Comparison of ENCODE assay signal across 18 cellular contexts in the genomic region with DNA sequence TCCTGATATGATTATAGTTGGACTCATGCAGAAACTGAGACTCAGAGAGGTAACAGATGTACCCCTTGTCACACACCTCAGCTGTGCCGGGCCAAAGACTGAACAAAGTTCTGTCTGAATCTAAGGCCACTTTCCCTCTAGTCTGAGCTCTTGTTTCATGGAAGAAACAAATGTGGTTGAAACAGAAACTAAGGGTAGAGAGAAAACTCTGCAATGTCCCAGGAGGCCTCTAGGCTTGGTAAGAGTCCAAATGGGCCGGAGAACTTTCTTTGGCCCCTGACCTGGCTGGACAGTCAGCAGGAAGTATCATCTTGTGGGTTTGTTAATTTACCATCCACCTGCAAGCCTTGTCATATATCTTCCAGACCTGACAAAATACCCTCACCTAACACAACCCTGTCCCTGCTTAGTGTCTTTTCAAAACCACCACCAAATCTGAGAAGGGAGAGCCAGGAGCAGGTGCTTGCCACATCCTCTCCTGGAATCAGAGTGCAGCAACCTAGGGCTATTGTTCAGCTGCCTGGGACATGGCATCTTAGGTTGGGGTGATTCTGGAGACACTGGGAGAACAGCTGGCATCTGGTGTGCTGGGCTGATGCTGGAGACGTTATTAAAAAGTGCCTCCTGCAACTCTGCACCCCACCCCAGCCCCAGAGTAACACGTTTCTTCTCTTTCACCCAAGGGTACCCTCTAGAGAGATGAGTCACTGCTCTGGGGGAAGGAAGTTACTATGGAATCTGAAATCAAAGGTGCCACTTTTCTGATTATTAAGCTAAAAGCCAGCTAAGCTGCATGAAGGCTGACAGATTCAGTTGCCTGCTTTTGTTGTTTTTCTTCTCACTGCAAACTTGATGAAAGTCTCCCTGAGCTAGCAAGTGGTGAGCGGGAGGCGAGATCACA.
DNase-seq lines count a peak whose midpoint lies in the region; ATAC-seq and TF ChIP-seq lines count a peak whose summit lies in the region.
"Had no signal": no experiment of that assay in that cellular context is flagged by ENCODE, and none has a peak within 500 bp of the region (broad histone marks: within the 10 kb centered on the region; RNA-seq: fewer than 3 reads in every experiment).

No MANE protein-coding gene starts in this region.

- TF ChIP-seq CTCF in AG09319 (IDR thresholded peaks at IDR 0.05; ENCODE audit: low read depth, low read length) (peak; percentile 16; the same call in 1 of the 2 replicates), fibroblast of mammary gland (conservative IDR thresholded peaks at IDR 0.05; ENCODE audit: control insufficient read depth, insufficient read depth, low read depth, low read length) (peak; percentile 41), omental fat pad (IDR thresholded peaks at IDR 0.05) (no peak), GM10248 (IDR thresholded peaks at IDR 0.05; ENCODE audit: control extremely low read depth, extremely low read depth, low read depth, missing control alignments) (no peak)

- no peak for DNase-seq in AG09319 (ENCODE audit: extremely low read depth, low read depth)
- DNase-seq in fibroblast of mammary gland (ENCODE audit: low read depth): peak; percentile 68
- DNase-seq in omental fat pad (ENCODE audit: low spot score): no peak
- no peak for DNase-seq in DMS153 (lab: John Stamatoyannopoulos, UW)
- no peak for DNase-seq in ureter (ENCODE audit: low spot score)
- no peak for DNase-seq in activated CD4-positive, CD25-positive, alpha-beta regulatory T cell treated with anti-CD3 and anti-CD28 coated beads, Interleukin-2, amount 50 U/mL, for 72 hours
- no peak for DNase-seq in GM10248 (ENCODE audit: extremely low spot score)
- DNase-seq: activated CD4-positive, alpha-beta T cell treated with anti-CD3 and anti-CD28 coated beads, Interleukin-2, amount 50 U/mL, for 4 hours; activated naive CD4-positive, alpha-beta T cell treated with anti-CD3 and anti-CD28 coated beads for 36 hours; activated T-cell treated with anti-CD3 and anti-CD28 coated beads, Interleukin-2, amount 50 U/mL, for 1 hour; aorta; DMS 273 treated with DMSO at 0.1 percent for 48 hours; GOT3; NCI-H1048; NCI-H69; nephron progenitor cell had no signal

- peak; percentile 53 for ATAC-seq in omental fat pad (ENCODE audit: low FRiP score)

- H3K9me3 ChIP-seq in KOPT-K1 (ENCODE audit: insufficient read depth, low read length, poor library complexity, severe bottlenecking): no peaks in the 10 kb centered on the region
- H3K9me3 ChIP-seq: vagina had no signal

- no peaks in the 10 kb centered on the region for H3K36me3 ChIP-seq in KOPT-K1 (ENCODE audit: insufficient read depth, low read length)
- H3K36me3 ChIP-seq: vagina had no signal

- no peak overlapping the region for H3K4me3 ChIP-seq in fibroblast of mammary gland (ENCODE audit: control insufficient read depth, low read depth, low read length)
- H3K4me3 ChIP-seq: vagina had no signal

- CTCF ChIA-PET in GM10248 (lab: Yijun Ruan, JAX): interaction anchor here (1.0 to 2.2 kb wide), 2 partner anchors 15 to 122 kb away, joined by 3 to 11 read pairs; no protein-coding TSS in a partner anchor

- H3K27ac ChIP-seq in KOPT-K1 (ENCODE audit: low read depth, low read length, poor library complexity, severe bottlenecking): peak overlapping the region; percentile 29
- H3K27ac ChIP-seq: vagina had no signal

- POLR2A ChIA-PET in GM10248 (lab: Yijun Ruan, JAX): no interaction called here

Comparison
In these comparisons a context has a peak if more than half of its experiments do, and no peak if none do; other contexts are left out.
1. CTCF ChIP-seq: peak in AG09319 (single experiment) and fibroblast of mammary gland (single experiment); none in omental fat pad (0 of 3) and GM10248 (single experiment).